ENCODE assay signal across 18 cellular contexts in the genomic region with DNA sequence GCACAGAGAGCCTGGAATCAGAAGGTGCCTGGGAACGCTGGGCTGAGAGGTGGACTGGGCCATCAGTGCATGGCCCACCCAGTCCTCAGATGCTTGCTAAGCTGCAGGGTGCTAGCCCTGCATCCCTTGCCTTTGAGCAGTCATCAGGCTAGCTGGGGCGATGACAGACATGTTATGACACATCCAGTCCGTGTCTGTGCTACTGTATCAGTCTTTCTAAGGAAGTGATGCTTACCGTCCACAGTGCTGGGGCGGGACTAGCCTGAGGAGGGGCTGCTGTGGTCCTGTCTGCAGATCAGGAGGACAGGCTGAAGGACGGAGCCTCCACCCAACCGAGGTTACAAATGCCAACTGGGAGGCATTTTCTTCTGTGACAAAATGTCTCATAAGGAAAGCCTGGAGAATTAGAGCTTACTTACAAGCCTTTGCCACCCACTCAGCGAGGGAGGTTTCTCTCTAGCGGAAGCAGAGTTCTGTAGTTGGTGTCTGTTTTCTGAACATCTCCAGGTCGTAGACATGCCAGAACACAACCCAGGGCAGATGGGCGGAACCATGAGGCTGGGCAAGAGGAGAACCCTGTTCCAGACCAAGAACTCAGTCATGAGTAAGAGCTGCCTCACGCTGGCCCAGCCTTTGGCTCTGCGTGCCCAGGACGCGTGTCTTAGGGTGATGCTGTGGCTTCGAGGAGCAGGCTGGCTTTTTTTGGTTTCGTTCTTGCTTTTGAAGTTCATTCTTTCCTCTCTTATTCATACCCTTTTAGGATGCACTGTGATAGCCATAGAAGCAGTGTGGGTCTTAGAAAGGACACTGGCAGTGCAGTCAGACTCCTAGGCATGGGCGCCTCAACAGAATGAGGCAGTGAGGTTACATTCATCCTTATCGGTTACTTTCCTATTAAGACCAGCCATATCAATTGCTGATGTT. TPM values are rescaled to one million over a fixed set of nuclear protein-coding genes. Genes with fewer than 3 reads are reported as not detected.
DNase-seq lines count a peak whose midpoint lies in the region; ATAC-seq, FAIRE-seq and TF ChIP-seq lines count a peak whose summit lies in the region.
"Had no signal": no experiment of that assay in that cellular context is flagged by ENCODE, and none has a peak within 500 bp of the region (broad histone marks: within the 10 kb centered on the region; RNA-seq: fewer than 3 reads in every experiment).

No MANE protein-coding gene starts in this region.

- H3K36me3 ChIP-seq in breast epithelium = no peaks in the 10 kb centered on the region
- peaks cover 99% of the 10 kb centered on the region for H3K36me3 ChIP-seq in mesodermal cell (ENCODE audit: control insufficient read depth, insufficient read depth, low read length)

- TF ChIP-seq POLR2A in breast epithelium (IDR thresholded peaks at IDR 0.05) = no peak

- TF ChIP-seq CTCF in AG10803 (conservative IDR thresholded peaks at IDR 0.05; ENCODE audit: low read length) (no peak), breast epithelium (IDR thresholded peaks at IDR 0.05) (no peak)

- 95 to 98% methylated on average over 14 of the region's 19 CpGs for WGBS in mesodermal cell (ENCODE audit: insufficient coverage in 2 of 2), 2 experiments

- intact Hi-C loops in breast epithelium (cut with DNase I; ENCODE audit: low total_unique reads) = loop anchor here (5.0 kb wide), 1 partner anchor 1040 kb away; no protein-coding TSS in a partner anchor

- no peak for FAIRE-seq in GM19239 (lab: Jason Lieb, UNC)
- FAIRE-seq: endometrium, G401.6, GM12892, pancreas had no signal

- DNase-seq in AG10803 (ENCODE audit: low read depth) = peak; percentile 26
- DNase-seq in HT1080 (ENCODE audit: low read depth) = peak; percentile 25
- peak in 1 of 2 donors; percentile 43 for DNase-seq in breast epithelium (ENCODE audit: low spot score in 2 of 2)
- no peak for DNase-seq in GM19239 (ENCODE audit: insufficient read length, low spot score)
- no peak for DNase-seq in hippocampal formation (lab: John Stamatoyannopoulos, UW)
- DNase-seq: amniotic stem cell; cerebellar nuclear complex; NCI-H2081; NCI-H524 treated with DMSO at 0.1 percent for 48 hours; pancreas; SIG-M5; stimulated activated CD4-positive, alpha-beta T cell treated with anti-CD3 and anti-CD28 coated beads, Interleukin-2, amount 100 ng/mL, for 48 hours had no signal

- no peak for ATAC-seq in GM19324 (IDR thresholded peaks at IDR 0.05; ENCODE audit: low FRiP score, unreplicated experiment)
- ATAC-seq: activated CD4-positive, CD25-positive, alpha-beta regulatory T cell treated with anti-CD3 and anti-CD28 coated beads, Interleukin-2, amount 50 U/mL, for 24 hours; pancreas had no signal

- peaks cover 5% of the 10 kb centered on the region in 2 donors for H3K4me1 ChIP-seq in breast epithelium
- peaks cover 19% of the 10 kb centered on the region for H3K4me1 ChIP-seq in mesodermal cell (ENCODE audit: control insufficient read depth, insufficient read depth, low read length, poor library complexity, severe bottlenecking)

- no peaks in the 10 kb centered on the region for H3K27me3 ChIP-seq in breast epithelium
- H3K27me3 ChIP-seq: pancreas had no signal

- H3K9me3 ChIP-seq in breast epithelium (no peaks in the 10 kb centered on the region), mesodermal cell (ENCODE audit: control insufficient read depth, low read length) (no peaks in the 10 kb centered on the region)
- H3K9me3 ChIP-seq: pancreas had no signal

- H3K4me3 ChIP-seq in AG10803 (ENCODE audit: low read length) = no peak overlapping the region
- no peak overlapping the region for H3K4me3 ChIP-seq in breast epithelium
- no peak overlapping the region for H3K4me3 ChIP-seq in mesodermal cell (ENCODE audit: extremely low read depth, insufficient read depth, low read length, poor library complexity, severe bottlenecking)
- H3K4me3 ChIP-seq: pancreas had no signal

- peak overlapping the region; percentile 22 to 38 for H3K27ac ChIP-seq in breast epithelium
- H3K27ac ChIP-seq in mesodermal cell (ENCODE audit: low read depth, low read length, severe bottlenecking) = peak overlapping the region; percentile 60
- H3K27ac ChIP-seq: pancreas had no signal

RNA-seq across cellular contexts. Expression of a gene that starts 14.3 kb away (rescaled TPM):
- 0.17 TPM in 1 of 2 replicates, not detected in the other for total RNA-seq in HT1080 (2014; rRNA removed; shearing (Covaris generic))
- polyA plus RNA-seq in HT1080 (2015; cell fraction: cytosol; rRNA removed) = not detected in 2 replicates
- polyA plus RNA-seq in HT1080 (2015; cell fraction: nucleus; rRNA removed) = 0.02 and 0.42 TPM in 2 replicates
- total RNA-seq in breast epithelium = under 1 TPM; 0.16 to 0.66 (median 0.29) TPM
- polyA plus RNA-seq in mesodermal cell (2013, experiment 1 of 2) = 0.26 TPM
- polyA plus RNA-seq in mesodermal cell (2013, experiment 2 of 2) = not detected

RNA-seq across cellular contexts. Expression of a gene that starts 27.7 kb away (rescaled TPM):
- total RNA-seq in HT1080 (2014; rRNA removed; shearing (Covaris generic)) = 61.8 and 71.4 TPM in 2 replicates
- 73.2 and 76.1 TPM in 2 replicates for polyA plus RNA-seq in HT1080 (2015; cell fraction: cytosol; rRNA removed)
- polyA plus RNA-seq in HT1080 (2015; cell fraction: nucleus; rRNA removed) = 148 and 158 TPM in 2 replicates
- 10 to 100 TPM; 13.1 to 20.0 (median 13.2) TPM for total RNA-seq in breast epithelium
- 44.3 TPM for polyA plus RNA-seq in mesodermal cell (2013, experiment 1 of 2)
- 43.3 TPM for polyA plus RNA-seq in mesodermal cell (2013, experiment 2 of 2)

Comparison
In these comparisons a context has a peak if more than half of its experiments do, and no peak if none do; other contexts are left out.
1. DNase-seq: peak in AG10803 (single experiment) and HT1080 (single experiment); none in GM19239 (single experiment) and hippocampal formation (0 of 2).